In the genomic region with DNA sequence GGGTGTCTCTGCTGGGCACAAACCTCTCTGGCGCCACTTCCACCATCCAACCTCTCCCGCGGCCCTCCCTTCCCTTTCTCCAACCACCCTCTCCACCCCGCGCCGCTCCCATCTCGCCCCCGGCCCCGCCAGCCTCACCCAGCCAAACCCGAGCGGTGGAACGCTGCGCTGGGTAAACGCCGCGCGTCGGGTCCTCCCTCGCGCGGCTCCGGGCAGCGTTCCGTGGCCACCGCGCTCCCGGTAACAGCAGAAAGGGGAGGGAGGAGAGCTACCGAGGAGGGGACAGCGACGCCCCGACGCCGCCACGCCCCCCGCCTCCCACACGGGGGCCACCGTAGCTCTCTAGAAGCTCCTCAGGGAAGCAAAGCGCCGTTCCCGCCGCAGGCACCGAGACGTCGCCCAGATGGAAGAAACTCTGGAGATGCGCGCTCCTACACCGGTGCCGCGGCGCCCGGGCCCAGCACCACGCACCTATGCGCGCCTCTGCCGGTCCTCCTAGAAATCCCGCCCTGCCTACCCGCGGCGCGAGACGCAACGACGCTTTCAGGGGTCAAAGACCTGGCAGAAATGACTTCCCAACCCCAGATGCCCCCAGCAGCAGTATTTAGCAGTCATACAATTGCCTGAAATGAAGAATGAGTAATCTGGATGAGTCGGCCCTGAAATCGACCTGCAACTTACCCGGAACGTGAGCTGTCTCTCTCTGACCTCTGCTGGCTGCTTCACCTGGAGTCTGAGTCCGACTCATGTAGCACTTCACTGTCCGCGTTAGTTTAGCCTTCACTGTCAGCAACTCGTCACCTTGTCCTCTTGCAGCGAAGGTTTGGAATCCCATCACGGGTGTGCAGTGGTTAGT, we compare ENCODE assay signal across 8 cellular contexts. TPM values are rescaled to one million over a fixed set of nuclear protein-coding genes. Genes with fewer than 3 reads are reported as not detected.
DNase-seq lines count a peak whose midpoint lies in the region; ATAC-seq, FAIRE-seq and TF ChIP-seq lines count a peak whose summit lies in the region.

A gene with protein sequence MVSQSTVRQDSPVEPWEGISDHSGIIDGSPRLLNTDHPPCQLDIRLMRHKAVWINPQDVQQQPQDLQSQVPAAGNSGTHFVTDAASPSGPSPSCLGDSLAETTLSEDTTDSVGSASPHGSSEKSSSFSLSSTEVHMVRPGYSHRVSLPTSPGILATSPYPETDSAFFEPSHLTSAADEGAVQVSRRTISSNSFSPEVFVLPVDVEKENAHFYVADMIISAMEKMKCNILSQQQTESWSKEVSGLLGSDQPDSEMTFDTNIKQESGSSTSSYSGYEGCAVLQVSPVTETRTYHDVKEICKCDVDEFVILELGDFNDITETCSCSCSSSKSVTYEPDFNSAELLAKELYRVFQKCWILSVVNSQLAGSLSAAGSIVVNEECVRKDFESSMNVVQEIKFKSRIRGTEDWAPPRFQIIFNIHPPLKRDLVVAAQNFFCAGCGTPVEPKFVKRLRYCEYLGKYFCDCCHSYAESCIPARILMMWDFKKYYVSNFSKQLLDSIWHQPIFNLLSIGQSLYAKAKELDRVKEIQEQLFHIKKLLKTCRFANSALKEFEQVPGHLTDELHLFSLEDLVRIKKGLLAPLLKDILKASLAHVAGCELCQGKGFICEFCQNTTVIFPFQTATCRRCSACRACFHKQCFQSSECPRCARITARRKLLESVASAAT (minus strand): TSS at position 257 of the 856 bp plus-strand sequence. CDS start 14,777 bp downstream, outside the sequence.

- peak within 1 kb of the TSS; percentile 49 for H3K4me3 ChIP-seq in A549
- H3K4me3 ChIP-seq in HUES64 (ENCODE audit: low read length): peak within 1 kb of the TSS; percentile 85
- peak within 1 kb of the TSS; percentile 2 to 62 (median 38) for H3K4me3 ChIP-seq in esophagus squamous epithelium
- peak within 1 kb of the TSS; percentile 88 for H3K4me3 ChIP-seq in thymus (ENCODE audit: low read length)

- peaks cover 25% of the 10 kb centered on the region for H3K4me1 Mint-ChIP-seq in activated CD4-positive, alpha-beta memory T cell treated with anti-CD3 and anti-CD28 coated beads for 36 hours (ENCODE audit: low read depth)
- H3K4me1 Mint-ChIP-seq in natural killer cell treated with Interleukin-12 subunit alpha and Interleukin-12 subunit beta and Interleukin-15 and Interleukin-18, amount 100 ng/mL, for 72 hours (ENCODE audit: low read depth in 2 of 2): peaks cover 15 to 16% of the 10 kb centered on the region in 2 donors

- H3K9me3 Mint-ChIP-seq in activated CD4-positive, alpha-beta memory T cell treated with anti-CD3 and anti-CD28 coated beads for 36 hours: no peaks in the 10 kb centered on the region
- no peaks in the 10 kb centered on the region for H3K9me3 Mint-ChIP-seq in natural killer cell treated with Interleukin-12 subunit alpha and Interleukin-12 subunit beta and Interleukin-15 and Interleukin-18, amount 100 ng/mL, for 72 hours

- no peak for TF ChIP-seq POLR2A in A549 (IDR thresholded peaks at IDR 0.05; ENCODE audit: low read length)
- peak in 1 of 4 donors; percentile 34 for TF ChIP-seq POLR2A in esophagus squamous epithelium (IDR thresholded peaks at IDR 0.05)

- no peaks in the 10 kb centered on the region for H3K9me3 ChIP-seq in A549
- H3K9me3 ChIP-seq in HUES64 (ENCODE audit: insufficient read depth, low read depth, low read length): no peaks in the 10 kb centered on the region
- no peaks in the 10 kb centered on the region for H3K9me3 ChIP-seq in esophagus squamous epithelium
- no peaks in the 10 kb centered on the region for H3K9me3 ChIP-seq in thymus (ENCODE audit: control insufficient read depth)

- peaks cover 37% of the 10 kb centered on the region for H3K27me3 Mint-ChIP-seq in activated CD4-positive, alpha-beta memory T cell treated with anti-CD3 and anti-CD28 coated beads for 36 hours
- peaks cover 25 to 36% of the 10 kb centered on the region in 2 donors for H3K27me3 Mint-ChIP-seq in natural killer cell treated with Interleukin-12 subunit alpha and Interleukin-12 subunit beta and Interleukin-15 and Interleukin-18, amount 100 ng/mL, for 72 hours

- peak within 1 kb of the TSS; percentile 53 for H3K9ac ChIP-seq in HUES64 (ENCODE audit: low read depth, low read length)

- CTCF ChIA-PET in A549 (lab: Yijun Ruan, JAX): interaction anchor here (1.1 to 1.6 kb wide), 2 partner anchors 9 to 66 kb away, joined by 4 read pairs; no protein-coding TSS in a partner anchor
- CTCF ChIA-PET in activated CD4-positive, alpha-beta memory T cell treated with anti-CD3 and anti-CD28 coated beads for 36 hours (lab: Charles Lee): interaction anchor here (0.7 to 1.1 kb wide), 4 partner anchors 17 to 219 kb away, joined by 3 read pairs; no protein-coding TSS in a partner anchor

- H3K27ac ChIP-seq in A549 (peak within 1 kb of the TSS in 1 of 2 experiments; percentile 21; a peak in 1 of 6 replicates), HUES64 (ENCODE audit: low read depth, low read length) (no peak within 1 kb of the TSS), esophagus squamous epithelium (peak within 1 kb of the TSS in 2 of 4 donors; percentile 42 to 45), thymus (ENCODE audit: low read depth) (peak within 1 kb of the TSS; percentile 74)

- H3K4me1 ChIP-seq in A549 (no peaks in the 10 kb centered on the region), HUES64 (ENCODE audit: insufficient read depth, low read length) (peaks cover 22% of the 10 kb centered on the region), esophagus squamous epithelium (peaks cover 0 to 34% (median 8%) of the 10 kb centered on the region in 3 donors), thymus (ENCODE audit: control insufficient read depth, insufficient read depth, low read length) (peaks cover 30% of the 10 kb centered on the region)

- TF ChIP-seq CTCF in A549 (IDR thresholded peaks at IDR 0.05) (no peak), esophagus squamous epithelium (IDR thresholded peaks at IDR 0.05) (no peak)

- 14% methylated on average over 11 of the region's 73 CpGs for WGBS in A549 (ENCODE audit: missing lambda C conversion rate)
- 1% methylated on average over 73 of the region's 73 CpGs for WGBS in HUES64
- WGBS in esophagus squamous epithelium, 2 donors: 1 to 10% methylated on average over 16 to 20 of the region's 73 CpGs
- WGBS in thymus: 3% methylated on average over 73 of the region's 73 CpGs

- H3K27ac Mint-ChIP-seq in activated CD4-positive, alpha-beta memory T cell treated with anti-CD3 and anti-CD28 coated beads for 36 hours: no peak within 1 kb of the TSS
- H3K27ac Mint-ChIP-seq in natural killer cell treated with Interleukin-12 subunit alpha and Interleukin-12 subunit beta and Interleukin-15 and Interleukin-18, amount 100 ng/mL, for 72 hours: no peak within 1 kb of the TSS

- H3K4me2 ChIP-seq in A549: peak within 1 kb of the TSS; percentile 98

- no peak for TF ChIP-seq EP300 in A549 (IDR thresholded peaks at IDR 0.05)

- H3K36me3 ChIP-seq in HUES64 (ENCODE audit: insufficient read depth, low read length): no peaks in the 10 kb centered on the region
- H3K36me3 ChIP-seq in esophagus squamous epithelium: no peaks in the 10 kb centered on the region
- no peaks in the 10 kb centered on the region for H3K36me3 ChIP-seq in thymus (ENCODE audit: control insufficient read depth, insufficient read depth)

- peak; percentile 78 to 80 for ATAC-seq in A549
- peak; percentile 34 for ATAC-seq in GM18502 (IDR thresholded peaks at IDR 0.05; ENCODE audit: poor library complexity, unreplicated experiment)
- ATAC-seq in natural killer cell treated with Interleukin-12 subunit alpha and Interleukin-12 subunit beta and Interleukin-15 and Interleukin-18, amount 100 ng/mL, for 72 hours: peak; percentile 71 to 76
- no peak for ATAC-seq in HG03521 (IDR thresholded peaks at IDR 0.05; ENCODE audit: unreplicated experiment)

- H3K36me3 Mint-ChIP-seq in activated CD4-positive, alpha-beta memory T cell treated with anti-CD3 and anti-CD28 coated beads for 36 hours: no peaks in the 10 kb centered on the region
- peaks cover 4% of the 10 kb centered on the region for H3K36me3 Mint-ChIP-seq in natural killer cell treated with Interleukin-12 subunit alpha and Interleukin-12 subunit beta and Interleukin-15 and Interleukin-18, amount 100 ng/mL, for 72 hours

- no peak for FAIRE-seq in A549 (lab: Jason Lieb, UNC)

- POLR2A ChIA-PET in A549 (lab: Yijun Ruan, JAX): no interaction called here
- POLR2A ChIA-PET in activated CD4-positive, alpha-beta memory T cell treated with anti-CD3 and anti-CD28 coated beads for 36 hours (lab: Charles Lee): interaction anchor here (0.6 kb wide), 1 partner anchor 263 kb away, joined by 3 read pairs; no protein-coding TSS in a partner anchor

- peaks cover 70% of the 10 kb centered on the region for H3K27me3 ChIP-seq in HUES64 (ENCODE audit: insufficient read depth, low read length)
- peaks cover 0 to 68% (median 0%) of the 10 kb centered on the region in 4 donors for H3K27me3 ChIP-seq in esophagus squamous epithelium
- H3K27me3 ChIP-seq in thymus (ENCODE audit: control insufficient read depth, insufficient read depth): no peaks in the 10 kb centered on the region

- peak within 1 kb of the TSS; percentile 76 for H3K4me3 Mint-ChIP-seq in activated CD4-positive, alpha-beta memory T cell treated with anti-CD3 and anti-CD28 coated beads for 36 hours
- H3K4me3 Mint-ChIP-seq in natural killer cell treated with Interleukin-12 subunit alpha and Interleukin-12 subunit beta and Interleukin-15 and Interleukin-18, amount 100 ng/mL, for 72 hours: peak within 1 kb of the TSS; percentile 77

- peak in 1 of 2 experiments; percentile 29 for DNase-seq in A549 (ENCODE audit: low read depth in 1 of 2, low spot score in 1 of 2)
- DNase-seq in activated CD4-positive, alpha-beta memory T cell treated with anti-CD3 and anti-CD28 coated beads for 36 hours: peak; percentile 65
- no peak for DNase-seq in esophagus squamous epithelium (lab: John Stamatoyannopoulos, UW)
- DNase-seq in natural killer cell treated with Interleukin-12 subunit alpha and Interleukin-12 subunit beta and Interleukin-15 and Interleukin-18, amount 100 ng/mL, for 72 hours (ENCODE audit: low spot score): no peak

- no peak for TF ChIP-seq RAD21 in A549 (conservative IDR thresholded peaks at IDR 0.05 in 1 of 2, IDR thresholded peaks at IDR 0.05 in 1 of 2)

- intact Hi-C loops in activated CD4-positive, alpha-beta memory T cell treated with anti-CD3 and anti-CD28 coated beads for 36 hours (cut with micrococcal nuclease): loop anchor here (1.0 kb wide), 1 partner anchor 46 kb away; no protein-coding TSS in a partner anchor
- intact Hi-C loops in esophagus squamous epithelium (cut with DNase I): no loop called here

RNA-seq across cellular contexts. Expression of the gene that starts here (rescaled TPM):
- polyA plus RNA-seq in A549 (2011; rRNA removed) (0.05 TPM in 1 of 2 replicates, not detected in the other), A549 (2017; fragmentation: RNase III; extraction: RNeasy Plus Mini Kit Qiagen cat#74134 plus additional on column Dnase treatment) (not detected in 3 replicates), thymus (48.4 TPM)
- polyA plus RNA-seq in A549 (2012; cell fraction: cytosol; rRNA removed): not detected in 2 replicates
- not detected in 2 replicates for polyA plus RNA-seq in A549 (2012; cell fraction: nucleus; rRNA removed)
- polyA minus RNA-seq in A549 (2011; rRNA and poly(A)+ RNA removed): not detected in 2 replicates
- polyA plus RNA-seq in HUES64 (2013, experiment 1 of 2): 1.6 TPM
- polyA plus RNA-seq in HUES64 (2013, experiment 2 of 2): 1.8 TPM
- under 1 TPM; 0.73 to 0.74 TPM for total RNA-seq in activated CD4-positive, alpha-beta memory T cell treated with anti-CD3 and anti-CD28 coated beads for 36 hours
- total RNA-seq in esophagus squamous epithelium: under 1 TPM in 3 of 4 donors, not detected in 1; 0.48 to 0.85 (median 0.76) TPM
- 1 to 10 TPM; 2.0 to 3.0 TPM for total RNA-seq in natural killer cell treated with Interleukin-12 subunit alpha and Interleukin-12 subunit beta and Interleukin-15 and Interleukin-18, amount 100 ng/mL, for 72 hours

Comparison
In these comparisons a context has a peak if more than half of its experiments do, and no peak if none do; other contexts are left out.
1. RNA of the gene that starts here (polyA plus RNA-seq): 48.4 TPM in thymus (single experiment); 0.05 TPM in A549; every median in the first group is over 10 times any median in the second.
2. Peak in ATAC-seq, H3K4me3 ChIP-seq and H3K4me2 ChIP-seq in A549; RNA of the gene not detected or under 1 TPM.
3. Peak in DNase-seq in activated CD4-positive, alpha-beta memory T cell treated with anti-CD3 and anti-CD28 coated beads for 36 hours; RNA of the gene not detected or under 1 TPM.
4. Peak in every context shown above with its lines, with median percentiles within 50 percentile points of each other: H3K4me3 ChIP-seq.